In genomic region chr13:66974174-66974573, GRCh38 we compare ENCODE assay signal across 3 cellular contexts.
TF ChIP-seq lines count a peak whose summit lies in the region.

No MANE protein-coding gene starts in this region.

TF ChIP-seq in SK-N-SH treated with all-trans-retinoic acid at 6 μM for 48 hours, 23 proteins besides CTCF, POLR2A, EP300 and RAD21 (continued from another document):
- TF ChIP-seq TSHZ2 (CRISPR knock-in tag; IDR thresholded peaks at IDR 0.05), result no peak
- TF ChIP-seq ARNTL (CRISPR knock-in tag; IDR thresholded peaks at IDR 0.05; ENCODE audit: borderline replicate concordance, low read depth), result no peak
- TF ChIP-seq SNAI2 (CRISPR knock-in tag; IDR thresholded peaks at IDR 0.05), result no peak
- TF ChIP-seq BACH2 (CRISPR knock-in tag; IDR thresholded peaks at IDR 0.05; ENCODE audit: borderline replicate concordance), result no peak
- TF ChIP-seq PPARA (CRISPR knock-in tag; IDR thresholded peaks at IDR 0.05; ENCODE audit: borderline replicate concordance), result no peak
- TF ChIP-seq CSDC2 (CRISPR knock-in tag; IDR thresholded peaks at IDR 0.05), result no peak
- TF ChIP-seq ISL1 (CRISPR knock-in tag; IDR thresholded peaks at IDR 0.05), result no peak
- TF ChIP-seq CREB5 (CRISPR knock-in tag; IDR thresholded peaks at IDR 0.05; ENCODE audit: low read depth), result no peak
- TF ChIP-seq POU6F1 (CRISPR knock-in tag; IDR thresholded peaks at IDR 0.05; ENCODE audit: borderline replicate concordance, low read depth), result no peak
TF ChIP-seq in SK-N-SH treated with all-trans-retinoic acid at 6 μM for 48 hours: peak in this region for 0.

TF ChIP-seq in SK-N-SH, 30 proteins besides CTCF, POLR2A, EP300 and RAD21 (continued from another document):
- TF ChIP-seq REST (IDR thresholded peaks at IDR 0.05; ENCODE audit: low read depth, low read length), result no peak
- TF ChIP-seq MXI1 (IDR thresholded peaks at IDR 0.05; ENCODE audit: low read depth, low read length), result no peak
- no peak for TF ChIP-seq EZH2phosphoT487 (IDR thresholded peaks at IDR 0.05; ENCODE audit: borderline replicate concordance, low read depth)
- no peak for TF ChIP-seq SMC3 (IDR thresholded peaks at IDR 0.05; ENCODE audit: low read depth, low read length)
- TF ChIP-seq RXRA (IDR thresholded peaks at IDR 0.05; ENCODE audit: borderline replicate concordance, low read depth), result no peak
- no peak for TF ChIP-seq CHD2 (IDR thresholded peaks at IDR 0.05; ENCODE audit: low read length, partially characterized antibody)
- no peak for TF ChIP-seq NRF1 (IDR thresholded peaks at IDR 0.05; ENCODE audit: low read depth, low read length)
- TF ChIP-seq SIN3A (IDR thresholded peaks at IDR 0.05; ENCODE audit: borderline replicate concordance, low read depth, low read length), result no peak
TF ChIP-seq in SK-N-SH: peak in this region for 0.

TF ChIP-seq in WTC11, 78 proteins besides CTCF, POLR2A, EP300 and RAD21 (continued from another document):
- TF ChIP-seq ZNF281 (CRISPR knock-in tag; IDR thresholded peaks at IDR 0.05) (no peak), ZNF121 (CRISPR knock-in tag; IDR thresholded peaks at IDR 0.05) (no peak)
TF ChIP-seq in WTC11: peak in this region for 0.
